8 cellular contexts compared by ENCODE assay signal in the genomic region with DNA sequence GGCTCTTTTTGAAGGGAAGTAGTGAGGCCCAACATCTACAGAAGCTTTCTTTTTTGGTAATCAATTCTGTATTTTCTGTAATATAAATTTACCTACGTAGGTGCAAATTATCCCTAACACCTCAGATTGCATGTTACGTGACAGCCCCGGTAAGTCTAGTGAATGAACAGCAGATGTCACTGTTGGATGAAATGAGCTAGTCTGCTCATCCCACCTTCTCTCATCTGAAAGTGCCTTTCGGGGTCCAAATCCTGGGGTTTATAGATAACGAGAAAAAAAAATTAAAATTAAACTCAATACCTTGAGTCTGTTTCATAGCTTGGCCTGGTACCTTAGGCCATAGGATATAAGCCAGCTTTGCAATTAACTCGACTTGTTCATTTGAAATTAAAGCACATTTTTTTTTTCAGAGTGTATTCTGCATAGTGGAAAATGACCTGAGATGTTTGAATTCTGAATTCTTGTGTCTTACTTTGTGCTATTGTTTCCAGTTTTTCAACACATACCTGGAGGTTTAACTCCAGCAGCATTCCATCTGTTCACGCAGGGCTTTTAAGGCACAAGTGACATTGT.
DNase-seq lines count a peak whose midpoint lies in the region; ATAC-seq lines count a peak whose summit lies in the region.

No MANE protein-coding gene starts in this region.

- H3K27me3 Mint-ChIP-seq in activated naive CD4-positive, alpha-beta T cell treated with anti-CD3 and anti-CD28 coated beads, Interleukin-2, amount 10 ng/mL, durations not matched to agents 7 days and 5 days = no peaks in the 10 kb centered on the region

- H3K27ac Mint-ChIP-seq in activated naive CD4-positive, alpha-beta T cell treated with anti-CD3 and anti-CD28 coated beads, Interleukin-2, amount 10 ng/mL, durations not matched to agents 7 days and 5 days = no peak overlapping the region

- peak; percentile 24 for DNase-seq in GDM1 (lab: John Stamatoyannopoulos, UW)
- DNase-seq in Jurkat, Clone E6-1 (ENCODE audit: low read depth, low spot score) = peak; percentile 11
- DNase-seq in SK-MEL-5 (ENCODE audit: low read depth, low spot score) = peak; percentile 55
- peak; percentile 68 for DNase-seq in left kidney (ENCODE audit: low read depth, low spot score)
- DNase-seq in GM03348 (ENCODE audit: low spot score) = no peak
- DNase-seq in stimulated activated naive CD4-positive, alpha-beta T cell (lab: John Stamatoyannopoulos, UW) = no peak
- no peak for DNase-seq in activated naive CD4-positive, alpha-beta T cell treated with anti-CD3 and anti-CD28 coated beads, Interleukin-2, amount 10 ng/mL, durations not matched to agents 7 days and 5 days

- H3K4me3 Mint-ChIP-seq in activated naive CD4-positive, alpha-beta T cell treated with anti-CD3 and anti-CD28 coated beads, Interleukin-2, amount 10 ng/mL, durations not matched to agents 7 days and 5 days = no peak overlapping the region

- peaks cover 3% of the 10 kb centered on the region for H3K9me3 Mint-ChIP-seq in activated naive CD4-positive, alpha-beta T cell treated with anti-CD3 and anti-CD28 coated beads, Interleukin-2, amount 10 ng/mL, durations not matched to agents 7 days and 5 days

- CTCF ChIA-PET in activated naive CD4-positive, alpha-beta T cell treated with anti-CD3 and anti-CD28 coated beads, Interleukin-2, amount 10 ng/mL, durations not matched to agents 7 days and 5 days (lab: Charles Lee) = interaction anchor here (0.7 to 1.6 kb wide), 2 partner anchors 9 to 226 kb away, joined by 3 to 5 read pairs; no protein-coding TSS in a partner anchor

- H3K36me3 Mint-ChIP-seq in activated naive CD4-positive, alpha-beta T cell treated with anti-CD3 and anti-CD28 coated beads, Interleukin-2, amount 10 ng/mL, durations not matched to agents 7 days and 5 days = no peaks in the 10 kb centered on the region

- H3K4me1 Mint-ChIP-seq in activated naive CD4-positive, alpha-beta T cell treated with anti-CD3 and anti-CD28 coated beads, Interleukin-2, amount 10 ng/mL, durations not matched to agents 7 days and 5 days = no peaks in the 10 kb centered on the region

- in situ Hi-C loops in SK-MEL-5 (cut with HindIII; ENCODE audit: low pct_unique_long_range_greater_than_20kb, low sequenced_read_pairs) = no loop called here

- H3K4me3 ChIP-seq in Jurkat, Clone E6-1 (ENCODE audit: low read length) = no peak overlapping the region

- ATAC-seq in GM21619 (IDR thresholded peaks at IDR 0.05; ENCODE audit: unreplicated experiment) = no peak

Comparison
In these comparisons a context has a peak if more than half of its experiments do, and no peak if none do; other contexts are left out.
1. DNase-seq: peak in GDM1 (single experiment), Jurkat, Clone E6-1 (single experiment), SK-MEL-5 (single experiment) and left kidney (single experiment); none in GM03348 (single experiment), stimulated activated naive CD4-positive, alpha-beta T cell (0 of 6) and activated naive CD4-positive, alpha-beta T cell treated with anti-CD3 and anti-CD28 coated beads, Interleukin-2, amount 10 ng/mL, durations not matched to agents 7 days and 5 days (single experiment).